ENCODE assay signal across 17 cellular contexts in the genomic region with DNA sequence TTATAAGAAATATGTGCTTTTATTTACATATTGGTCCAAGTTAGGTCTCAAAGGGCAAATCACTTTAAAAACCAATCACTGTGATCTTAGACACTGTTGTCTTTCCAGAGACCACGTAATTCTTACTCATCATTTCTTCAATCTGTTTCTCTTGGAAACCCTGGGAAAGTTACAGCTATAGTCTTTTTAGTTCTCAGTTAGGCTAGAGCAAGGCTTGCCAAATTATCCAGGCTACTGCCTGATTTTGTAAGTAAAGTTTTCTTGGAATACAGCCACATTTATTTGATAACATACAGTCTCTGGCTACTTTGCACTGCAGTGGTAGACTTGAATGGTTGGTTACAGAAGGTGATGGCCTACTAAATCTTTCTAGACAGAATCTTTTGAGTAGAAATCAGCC.
DNase-seq lines count a peak whose midpoint lies in the region; ATAC-seq and TF ChIP-seq lines count a peak whose summit lies in the region.
"Had no signal": no experiment of that assay in that cellular context is flagged by ENCODE, and none has a peak within 500 bp of the region (broad histone marks: within the 10 kb centered on the region; RNA-seq: fewer than 3 reads in every experiment).

No MANE protein-coding gene starts in this region.

- H3K4me3 ChIP-seq in AG09309 (ENCODE audit: control insufficient read depth, low read depth, low read length) (no peak overlapping the region), cardiac fibroblast (replicated peaks in 1 of 2; ENCODE audit: low read depth in 2 of 2, low read length in 2 of 2) (no peak overlapping the region)
- H3K4me3 ChIP-seq: coronary artery had no signal

- ATAC-seq in HG02973 (IDR thresholded peaks at IDR 0.05; ENCODE audit: unreplicated experiment) = no peak
- ATAC-seq: naive thymus-derived CD8-positive, alpha-beta T cell had no signal

- DNase-seq in AG09309 (ENCODE audit: low read depth) (peak; percentile 67), HT1080 (ENCODE audit: low read depth) (peak; percentile 77), cardiac fibroblast (ENCODE audit: low read depth in 2 of 2) (peak; percentile 86 to 89), left kidney (ENCODE audit: low read depth, low spot score) (peak; percentile 68), middle frontal gyrus (ENCODE audit: extremely low spot score, low spot score) (no peak), caudate nucleus (lab: John Stamatoyannopoulos, UW) (no peak), NCI-H2081 treated with DMSO at 0.1 percent for 48 hours (lab: John Stamatoyannopoulos, UW) (no peak)
- DNase-seq: activated CD4-positive, alpha-beta T cell treated with anti-CD3 and anti-CD28 coated beads for 4 hours; BE2C; GOT3; naive thymus-derived CD8-positive, alpha-beta T cell; NCI-H1092 treated with DMSO at 0.1 percent for 48 hours; NCI-H2171 treated with DMSO at 0.1 percent for 48 hours; NK-92 treated with Interleukin-12 subunit alpha and Interleukin-12 subunit beta, amount 100 ng/mL, for 24 hours; stimulated activated CD4-positive, alpha-beta T cell treated with anti-CD3 and anti-CD28 coated beads, Interleukin-2, amount 100 ng/mL, for 48 hours had no signal

- H3K27ac ChIP-seq in caudate nucleus (ENCODE audit: low read depth, low read length) = no peak overlapping the region
- H3K27ac ChIP-seq: coronary artery had no signal

- TF ChIP-seq CTCF in AG09309 (IDR thresholded peaks at IDR 0.05; ENCODE audit: control insufficient read depth, insufficient read depth, low read depth, low read length, missing control alignments) = no peak
- TF ChIP-seq CTCF in cardiac fibroblast (IDR thresholded peaks at IDR 0.05; ENCODE audit: low read depth, low read length) = no peak

Comparison
In these comparisons a context has a peak if more than half of its experiments do, and no peak if none do; other contexts are left out.
1. DNase-seq: peak in AG09309 (single experiment), HT1080 (single experiment), cardiac fibroblast (2 of 2) and left kidney (single experiment); none in middle frontal gyrus (single experiment), caudate nucleus (0 of 61) and NCI-H2081 treated with DMSO at 0.1 percent for 48 hours (single experiment).